Comparison of ENCODE assay signal across 8 cellular contexts in genomic region chr18:58043452-58044369, GRCh38. TPM values are rescaled to one million over a fixed set of nuclear protein-coding genes. Genes with fewer than 3 reads are reported as not detected.
DNase-seq lines count a peak whose midpoint lies in the region; ATAC-seq and TF ChIP-seq lines count a peak whose summit lies in the region.

NEDD4L (plus strand) TSS chr18:58044226; CDS start chr18:58044661, 435 bp downstream.

- no peaks in the 10 kb centered on the region for H3K9me3 ChIP-seq in breast epithelium

- H3K27ac ChIP-seq in VCaP (peak within 1 kb of the TSS; percentile 89), breast epithelium (peak within 1 kb of the TSS; percentile 90 to 91), skin epidermis (peak within 1 kb of the TSS; percentile 42 to 85 (median 66))

- no peaks in the 10 kb centered on the region for H3K27me3 ChIP-seq in breast epithelium

- H3K36me3 ChIP-seq in breast epithelium, result no peaks in the 10 kb centered on the region

- TF ChIP-seq POLR2A in breast epithelium (IDR thresholded peaks at IDR 0.05), result no peak

- peak; percentile 54 for ATAC-seq in GM18520 (IDR thresholded peaks at IDR 0.05; ENCODE audit: unreplicated experiment)
- peak; percentile 74 for ATAC-seq in HG03064 (IDR thresholded peaks at IDR 0.05; ENCODE audit: low read depth, unreplicated experiment)

- peak; percentile 43 for DNase-seq in A172 (ENCODE audit: low spot score)
- DNase-seq in NCI-H2107 (lab: John Stamatoyannopoulos, UW), result peak; percentile 79
- peak; percentile 80 to 85 for DNase-seq in breast epithelium (ENCODE audit: low spot score in 2 of 2)
- peak; percentile 87 for DNase-seq in iPS-NIHi11 (ENCODE audit: low spot score)

- intact Hi-C loops in breast epithelium (cut with DNase I; ENCODE audit: low total_unique reads), result loop anchor here (2.0 kb wide), 1 partner anchor 77 kb away; no protein-coding TSS in a partner anchor

- no peaks in the 10 kb centered on the region for H3K4me1 ChIP-seq in breast epithelium

- peak within 1 kb of the TSS; percentile 71 to 97 (median 85) for H3K4me3 ChIP-seq in breast epithelium
- peak within 1 kb of the TSS; percentile 69 to 91 (median 86) for H3K4me3 ChIP-seq in skin epidermis

- TF ChIP-seq CTCF in VCaP (conservative IDR thresholded peaks at IDR 0.05) (peak; percentile 94), breast epithelium (IDR thresholded peaks at IDR 0.05) (peak; percentile 77 to 90 (median 78))

RNA-seq across cellular contexts. Expression of gene NEDD4L, which starts in this region (rescaled TPM):
- 8.1 and 16.8 TPM in 2 replicates for total RNA-seq in A172 (2014; rRNA removed; shearing (Covaris generic))
- total RNA-seq in breast epithelium, result 100 to 1,000 TPM in 2 of 3 donors, 10 to 100 TPM in 1; 26.2 to 162 (median 106) TPM

Comparison
In these comparisons a context has a peak if more than half of its experiments do, and no peak if none do; other contexts are left out.
1. Peak in every context shown above with its lines: DNase-seq, ATAC-seq, H3K4me3 ChIP-seq and H3K27ac ChIP-seq.